8 cellular contexts compared by ENCODE assay signal in genomic region chr5:93581738-93582414, GRCh38. TPM values are rescaled to one million over a fixed set of nuclear protein-coding genes. Genes with fewer than 3 reads are reported as not detected.
DNase-seq lines count a peak whose midpoint lies in the region; ATAC-seq and TF ChIP-seq lines count a peak whose summit lies in the region.

No MANE protein-coding gene starts in this region.

- no peaks in the 10 kb centered on the region for H3K9me3 ChIP-seq in iPS-15b (ENCODE audit: control insufficient read depth, insufficient read depth, low read length)

- H3K9me3 Mint-ChIP-seq in effector memory CD8-positive, alpha-beta T cell = no peaks in the 10 kb centered on the region

- POLR2A ChIA-PET in HEK293T (lab: Yijun Ruan, JAX) = interaction anchor here (0.9 to 9.6 kb wide), 3 partner anchors 17 to 225 kb away, joined by 3 to 151 read pairs (median 15); no protein-coding TSS in a partner anchor

- H3K27ac Mint-ChIP-seq in effector memory CD8-positive, alpha-beta T cell = no peak overlapping the region

- no peak overlapping the region for H3K4me3 Mint-ChIP-seq in effector memory CD8-positive, alpha-beta T cell

- H3K4me1 Mint-ChIP-seq in effector memory CD8-positive, alpha-beta T cell (ENCODE audit: low read depth in 2 of 2) = peaks cover 18 to 20% of the 10 kb centered on the region in 2 donors

- peaks cover 34 to 42% of the 10 kb centered on the region in 2 donors for H3K27me3 Mint-ChIP-seq in effector memory CD8-positive, alpha-beta T cell

- H3K36me3 Mint-ChIP-seq in effector memory CD8-positive, alpha-beta T cell (ENCODE audit: insufficient read depth) = peaks cover 8% of the 10 kb centered on the region

- peak overlapping the region; percentile 52 for H3K4me3 ChIP-seq in iPS-15b (ENCODE audit: low read depth, low read length)

- H3K9ac ChIP-seq in iPS-15b (ENCODE audit: low read depth, low read length) = no peak overlapping the region

- ATAC-seq in effector memory CD8-positive, alpha-beta T cell (replicated peaks) = no peak
- no peak for ATAC-seq in GM21737 (IDR thresholded peaks at IDR 0.05; ENCODE audit: unreplicated experiment)

- peaks cover 81% of the 10 kb centered on the region for H3K27me3 ChIP-seq in iPS-15b (ENCODE audit: control insufficient read depth, insufficient read depth, low read length)

- CTCF ChIA-PET in HEK293T (lab: Yijun Ruan, JAX) = interaction anchor here (1.1 kb wide), 1 partner anchor 25 kb away, joined by 5 read pairs; no protein-coding TSS in a partner anchor

- H3K4me1 ChIP-seq in iPS-15b (ENCODE audit: control insufficient read depth, insufficient read depth, low read length) = peaks cover 11% of the 10 kb centered on the region

- peak; percentile 63 for DNase-seq in A172 (ENCODE audit: low spot score)
- DNase-seq in HEK293T (ENCODE audit: extremely low spot score) = no peak
- peak; percentile 7 for DNase-seq in T1000 (lab: John Stamatoyannopoulos, UW)
- no peak for DNase-seq in AG08396 (ENCODE audit: low spot score)
- DNase-seq in HPDE6-E6E7 (ENCODE audit: extremely low spot score) = no peak
- no peak for DNase-seq in effector memory CD8-positive, alpha-beta T cell

- no peaks in the 10 kb centered on the region for H3K36me3 ChIP-seq in iPS-15b (ENCODE audit: control insufficient read depth, insufficient read depth, low read length)

TF ChIP-seq in HEK293T, 16 proteins besides CTCF, POLR2A, EP300 and RAD21:
- TF ChIP-seq ZNF384 (IDR thresholded peaks at IDR 0.05) (peak; percentile 58; the same call in 1 of the 2 replicates), NFRKB (IDR thresholded peaks at IDR 0.05) (no peak)

RNA-seq across cellular contexts. Expression of gene NR2F1-AS1, which starts 0.9 kb away (rescaled TPM):
- 9.8 and 24.4 TPM in 2 replicates for total RNA-seq in A172 (2014; rRNA removed; shearing (Covaris generic))

RNA-seq across cellular contexts. Expression of gene NR2F1, which starts 1.1 kb away (rescaled TPM):
- total RNA-seq in A172 (2014; rRNA removed; shearing (Covaris generic)) = 6.9 and 10.0 TPM in 2 replicates

Comparison
In these comparisons a context has a peak if more than half of its experiments do, and no peak if none do; other contexts are left out.
1. DNase-seq: peak in A172 (single experiment) and T1000 (single experiment); none in HEK293T (single experiment), AG08396 (single experiment), HPDE6-E6E7 (single experiment) and effector memory CD8-positive, alpha-beta T cell (0 of 3).